Comparison of ENCODE assay signal across 22 cellular contexts in genomic region chr2:63858291-63858690, GRCh38. TPM values are rescaled to one million over a fixed set of nuclear protein-coding genes. Genes with fewer than 3 reads are reported as not detected.
A peak's percentile ranks its signal among the peaks of the same experiment; 100 is the strongest.
DNase-seq lines count a peak whose midpoint lies in the region; ATAC-seq, FAIRE-seq and TF ChIP-seq lines count a peak whose summit lies in the region.
"Had no signal": no experiment of that assay in that cellular context is flagged by ENCODE, and none has a peak within 500 bp of the region (broad histone marks: within the 10 kb centered on the region; RNA-seq: fewer than 3 reads in every experiment).

No MANE protein-coding gene starts in this region.

- peaks cover 63% of the 10 kb centered on the region for H3K36me3 ChIP-seq in GM23338 (ENCODE audit: insufficient read depth)

- peak; percentile 16 for FAIRE-seq in A204.1 (lab: Jason Lieb, UNC)

- H4K20me1 ChIP-seq in GM23338 (replicated peaks; ENCODE audit: insufficient read depth) = peaks cover 38% of the 10 kb centered on the region

- no peaks in the 10 kb centered on the region for H3K27me3 Mint-ChIP-seq in T-helper 2 cell treated with Interferon-gamma antibody and Interleukin-4, amounts not matched to agents 5 μg/mL and 100 μg/mL, for 36 hours (ENCODE audit: low read depth)
- no peaks in the 10 kb centered on the region for H3K27me3 Mint-ChIP-seq in GM23338 (ENCODE audit: insufficient read depth, low read depth, poor library complexity)
- no peaks in the 10 kb centered on the region for H3K27me3 Mint-ChIP-seq in activated T-helper 2 cell treated with anti-CD3 and anti-CD28 coated beads, Interferon-gamma antibody, Interleukin-2, Interleukin-4, amounts not matched to agents 10 μg/mL and 5 μg/mL and 100 μg/mL, durations not matched to agents 14 hours and 24 hours and 36 hours (ENCODE audit: low read depth)
- H3K27me3 Mint-ChIP-seq: B cell, IgD-negative memory B cell had no signal

- no peak for ATAC-seq in GM23338

- no peak for TF ChIP-seq CTCF in GM23338 (conservative IDR thresholded peaks at IDR 0.05; ENCODE audit: low read depth in 2 of 2)

- H3K36me3 Mint-ChIP-seq in T-helper 2 cell treated with Interferon-gamma antibody and Interleukin-4, amounts not matched to agents 5 μg/mL and 100 μg/mL, for 36 hours (ENCODE audit: low read depth) = peaks cover 66% of the 10 kb centered on the region
- H3K36me3 Mint-ChIP-seq in GM23338 (ENCODE audit: low read depth) = peaks cover 88% of the 10 kb centered on the region
- peaks cover 59% of the 10 kb centered on the region for H3K36me3 Mint-ChIP-seq in activated T-helper 2 cell treated with anti-CD3 and anti-CD28 coated beads, Interferon-gamma antibody, Interleukin-2, Interleukin-4, amounts not matched to agents 10 μg/mL and 5 μg/mL and 100 μg/mL, durations not matched to agents 14 hours and 24 hours and 36 hours (ENCODE audit: low read depth)

- peak overlapping the region; percentile 98; the same call in 1 of the 2 replicates for H3K27ac ChIP-seq in GM23338 (ENCODE audit: low read depth)
- H3K27ac ChIP-seq: PC-9, RWPE1, SJCRH30 had no signal

- peak overlapping the region; percentile 60 for H3K27ac Mint-ChIP-seq in T-helper 2 cell treated with Interferon-gamma antibody and Interleukin-4, amounts not matched to agents 5 μg/mL and 100 μg/mL, for 36 hours
- H3K27ac Mint-ChIP-seq in GM23338 = peak overlapping the region; percentile 25; the same call in 1 of the 2 replicates
- peak overlapping the region; percentile 36 for H3K27ac Mint-ChIP-seq in activated T-helper 2 cell treated with anti-CD3 and anti-CD28 coated beads, Interferon-gamma antibody, Interleukin-2, Interleukin-4, amounts not matched to agents 10 μg/mL and 5 μg/mL and 100 μg/mL, durations not matched to agents 14 hours and 24 hours and 36 hours
- H3K27ac Mint-ChIP-seq: B cell, IgD-negative memory B cell had no signal

- 0 out of 2 replicates have a peak, but pooled peaks cover 6% of the 10 kb centered on the region for H3F3A ChIP-seq in GM23338 (replicated peaks; ENCODE audit: low read depth)

- no peak overlapping the region for H2AFZ ChIP-seq in GM23338
- H2AFZ ChIP-seq: PC-9 had no signal

- peak overlapping the region; percentile 26 for H3K4me3 Mint-ChIP-seq in T-helper 2 cell treated with Interferon-gamma antibody and Interleukin-4, amounts not matched to agents 5 μg/mL and 100 μg/mL, for 36 hours
- no peak overlapping the region; the same call in 2 of the 3 replicates for H3K4me3 Mint-ChIP-seq in GM23338
- no peak overlapping the region for H3K4me3 Mint-ChIP-seq in activated T-helper 2 cell treated with anti-CD3 and anti-CD28 coated beads, Interferon-gamma antibody, Interleukin-2, Interleukin-4, amounts not matched to agents 10 μg/mL and 5 μg/mL and 100 μg/mL, durations not matched to agents 14 hours and 24 hours and 36 hours (ENCODE audit: low read depth)
- H3K4me3 Mint-ChIP-seq: B cell had no signal

- H3K4me2 ChIP-seq in GM23338 = no peak overlapping the region
- H3K4me2 ChIP-seq: PC-9 had no signal

- intact Hi-C loops in activated T-helper 2 cell treated with anti-CD3 and anti-CD28 coated beads, Interferon-gamma antibody, Interleukin-2, Interleukin-4, amounts not matched to agents 10 μg/mL and 5 μg/mL and 100 μg/mL, durations not matched to agents 14 hours and 24 hours and 36 hours (cut with micrococcal nuclease) = loop anchor here (5.0 to 10.0 kb wide), 3 partner anchors 354 to 1367 kb away; partner anchors contain the start of genes ACTR2 and AFTPH

- peaks cover 64% of the 10 kb centered on the region for H3K4me1 Mint-ChIP-seq in T-helper 2 cell treated with Interferon-gamma antibody and Interleukin-4, amounts not matched to agents 5 μg/mL and 100 μg/mL, for 36 hours (ENCODE audit: low read depth)
- H3K4me1 Mint-ChIP-seq in GM23338 = peaks cover 50% of the 10 kb centered on the region
- peaks cover 60% of the 10 kb centered on the region for H3K4me1 Mint-ChIP-seq in activated T-helper 2 cell treated with anti-CD3 and anti-CD28 coated beads, Interferon-gamma antibody, Interleukin-2, Interleukin-4, amounts not matched to agents 10 μg/mL and 5 μg/mL and 100 μg/mL, durations not matched to agents 14 hours and 24 hours and 36 hours (ENCODE audit: low read depth)

- H3K9me3 Mint-ChIP-seq in T-helper 2 cell treated with Interferon-gamma antibody and Interleukin-4, amounts not matched to agents 5 μg/mL and 100 μg/mL, for 36 hours = no peaks in the 10 kb centered on the region
- H3K9me3 Mint-ChIP-seq in GM23338 = no peaks in the 10 kb centered on the region
- no peaks in the 10 kb centered on the region for H3K9me3 Mint-ChIP-seq in activated T-helper 2 cell treated with anti-CD3 and anti-CD28 coated beads, Interferon-gamma antibody, Interleukin-2, Interleukin-4, amounts not matched to agents 10 μg/mL and 5 μg/mL and 100 μg/mL, durations not matched to agents 14 hours and 24 hours and 36 hours
- H3K9me3 Mint-ChIP-seq: IgD-negative memory B cell had no signal

- peaks cover 98% of the 10 kb centered on the region for H3K79me2 ChIP-seq in GM23338 (replicated peaks; ENCODE audit: insufficient read depth)

- H3K9me2 ChIP-seq in GM23338 (ENCODE audit: insufficient read depth) = no peaks in the 10 kb centered on the region

- no peak for DNase-seq in T-helper 2 cell treated with Interferon-gamma antibody and Interleukin-4, amounts not matched to agents 5 μg/mL and 100 μg/mL, for 36 hours (ENCODE audit: low spot score)
- DNase-seq in T-helper 2 cell = no peak
- no peak for DNase-seq in GM23338 (ENCODE audit: low spot score)
- no peak for DNase-seq in activated T-helper 2 cell treated with anti-CD3 and anti-CD28 coated beads, Interferon-gamma antibody, Interleukin-2, Interleukin-4, amounts not matched to agents 10 μg/mL and 5 μg/mL and 100 μg/mL, durations not matched to agents 14 hours and 24 hours and 36 hours (ENCODE audit: low spot score)
- DNase-seq in stimulated activated CD4-positive, alpha-beta T cell treated with anti-CD3 and anti-CD28 coated beads, Interleukin-2, amount 100 ng/mL, for 24 hours = no peak
- no peak for DNase-seq in glomerular visceral epithelial cell (ENCODE audit: extremely low spot score)
- no peak for DNase-seq in SIG-M5 (lab: John Stamatoyannopoulos, UW)
- DNase-seq: 8988T, Calu3, EL, MM.1S, NCI-H1092, NCI-H1436 treated with DMSO at 0.1 percent for 48 hours, NCI-H2029, NCI-H345, NCI-H524 treated with DMSO at 0.1 percent for 48 hours, PC-9, SJCRH30 had no signal

- no peak overlapping the region for H3K4me3 ChIP-seq in GM23338
- H3K4me3 ChIP-seq: PC-9, SJCRH30 had no signal

- H3K27me3 ChIP-seq in GM23338 (ENCODE audit: insufficient read depth) = no peaks in the 10 kb centered on the region
- H3K27me3 ChIP-seq: SJCRH30 had no signal

- H3K4me1 ChIP-seq in GM23338 (ENCODE audit: insufficient read depth) = peaks cover 45% of the 10 kb centered on the region
- H3K4me1 ChIP-seq: SJCRH30 had no signal

TF ChIP-seq in GM23338, 12 proteins besides CTCF, POLR2A, EP300 and RAD21 (continues in another document):
- TF ChIP-seq EZH2phosphoT487 (IDR thresholded peaks at IDR 0.05; ENCODE audit: unreplicated experiment) (no peak), JUNB (IDR thresholded peaks at IDR 0.05; ENCODE audit: unreplicated experiment) (no peak), STAT1 (IDR thresholded peaks at IDR 0.05; ENCODE audit: unreplicated experiment) (no peak), CREB1 (CRISPR knock-in tag; IDR thresholded peaks at IDR 0.05; ENCODE audit: low read depth) (no peak), NANOG (IDR thresholded peaks at IDR 0.05; ENCODE audit: borderline replicate concordance) (no peak), EZH2 (IDR thresholded peaks at IDR 0.05; ENCODE audit: low read depth, unreplicated experiment) (no peak), ZNF114 (CRISPR knock-in tag; IDR thresholded peaks at IDR 0.05) (no peak)

RNA-seq across cellular contexts. Expression of gene UGP2, which starts 16.6 kb away (rescaled TPM):
- 742 and 744 TPM in 2 replicates for total RNA-seq in GM23338 (2014; rRNA removed; shearing (Covaris generic))
- 906 and 943 TPM in 2 replicates for polyA plus RNA-seq in GM23338 (2016; fragmentation: Nextera tagmentation; extraction: Ambion mirVana)
- 90.8 and 91.2 TPM in 2 replicates for total RNA-seq in activated T-helper 2 cell treated with anti-CD3 and anti-CD28 coated beads, Interferon-gamma antibody, Interleukin-2, Interleukin-4, amounts not matched to agents 10 μg/mL and 5 μg/mL and 100 μg/mL, durations not matched to agents 14 hours and 24 hours and 36 hours
